1 cellular context compared by ENCODE assay signal in genomic region chr1:6554031-6554906, GRCh38.
A peak's percentile ranks its signal among the peaks of the same experiment; 100 is the strongest.
TF ChIP-seq lines count a peak whose summit lies in the region.

TSS of gene NOL9 (minus strand) at chr1:6554513. CDS start at chr1:6554502, 11 bp downstream.

TF ChIP-seq in K562, 482 proteins besides CTCF, POLR2A, EP300 and RAD21 (continued from another document and continues in another):
- no peak for TF ChIP-seq ZNF407 (IDR thresholded peaks at IDR 0.05; ENCODE audit: low read depth)
- TF ChIP-seq ZNF318 (IDR thresholded peaks at IDR 0.05; ENCODE audit: borderline replicate concordance in 1 of 2, low read depth in 1 of 2): no peak
- TF ChIP-seq ZBTB33 (CRISPR knock-in tag; IDR thresholded peaks at IDR 0.05): 0 out of 2 replicates have a peak, but pooled peaks have one; percentile 37
- TF ChIP-seq IRF1 (CRISPR knock-in tag; IDR thresholded peaks at IDR 0.05; ENCODE audit: borderline replicate concordance): no peak
- TF ChIP-seq ARID4B (CRISPR knock-in tag; IDR thresholded peaks at IDR 0.05): peak; percentile 97
- peak; percentile 83; the same call in 1 of the 2 replicates for TF ChIP-seq HDAC8 (tag; IDR thresholded peaks at IDR 0.05)
- TF ChIP-seq SREBF2 (CRISPR knock-in tag; IDR thresholded peaks at IDR 0.05): no peak
- TF ChIP-seq RBBP5 (IDR thresholded peaks at IDR 0.05; ENCODE audit: borderline replicate concordance, insufficient read depth, low read length, poor library complexity, severe bottlenecking): peak; percentile 100
- no peak for TF ChIP-seq THAP7 (CRISPR knock-in tag; IDR thresholded peaks at IDR 0.05)
- TF ChIP-seq POLR2H (tag; IDR thresholded peaks at IDR 0.05; ENCODE audit: low read depth): no peak
- no peak; the same call in 1 of the 2 replicates for TF ChIP-seq HNRNPL (IDR thresholded peaks at IDR 0.05; ENCODE audit: low read depth, low read length)
- no peak for TF ChIP-seq HDGF (IDR thresholded peaks at IDR 0.05)
- TF ChIP-seq ZNF830 (CRISPR knock-in tag; IDR thresholded peaks at IDR 0.05): peak; percentile 63; the same call in 1 of the 2 replicates
- no peak for TF ChIP-seq ZNF174 (CRISPR knock-in tag; IDR thresholded peaks at IDR 0.05)
- no peak; the same call in 1 of the 2 replicates for TF ChIP-seq ARID3A (IDR thresholded peaks at IDR 0.05; ENCODE audit: borderline replicate concordance, low read depth, low read length)
- peak; percentile 75 for TF ChIP-seq L3MBTL2 (IDR thresholded peaks at IDR 0.05)
- TF ChIP-seq SRSF9 (IDR thresholded peaks at IDR 0.05; ENCODE audit: borderline replicate concordance, low read depth, low read length): no peak
- TF ChIP-seq SOX6 (IDR thresholded peaks at IDR 0.05): no peak; the same call in 1 of the 2 replicates
- no peak; the same call in 1 of the 2 replicates for TF ChIP-seq POLR2AphosphoS2 (IDR thresholded peaks at IDR 0.05; ENCODE audit: low read length)
- no peak for TF ChIP-seq KLF6 (CRISPR knock-in tag; IDR thresholded peaks at IDR 0.05; ENCODE audit: borderline replicate concordance)
- no peak for TF ChIP-seq BRF2 (IDR thresholded peaks at IDR 0.05; ENCODE audit: borderline replicate concordance, insufficient read depth, insufficient read length)
